Comparison of ENCODE assay signal across 1 cellular context in genomic region chr1:147669475-147670318, GRCh38.
TF ChIP-seq lines count a peak whose summit lies in the region.

No MANE protein-coding gene starts in this region.

TF ChIP-seq in HepG2, 621 proteins besides CTCF, POLR2A, EP300 and RAD21 (continued from another document and continues in another):
- TF ChIP-seq BRF2 (CRISPR knock-in tag; IDR thresholded peaks at IDR 0.05) = 0 out of 2 replicates have a peak, but pooled peaks have one; percentile 55
- TF ChIP-seq ZNF44 (CRISPR knock-in tag; IDR thresholded peaks at IDR 0.05) = 0 out of 2 replicates have a peak, but pooled peaks have one; percentile 75
- TF ChIP-seq SNAPC5 (CRISPR knock-in tag; IDR thresholded peaks at IDR 0.05; ENCODE audit: borderline replicate concordance) = no peak
- TF ChIP-seq RFXAP (CRISPR knock-in tag; IDR thresholded peaks at IDR 0.05; ENCODE audit: borderline replicate concordance) = no peak
- TF ChIP-seq ZBTB26 (CRISPR knock-in tag; IDR thresholded peaks at IDR 0.05; ENCODE audit: borderline replicate concordance) = no peak; the same call in 1 of the 2 replicates
- no peak for TF ChIP-seq MEIS2 (CRISPR knock-in tag; IDR thresholded peaks at IDR 0.05)
- peak; percentile 44; the same call in 1 of the 2 replicates for TF ChIP-seq TAF1 (CRISPR knock-in tag; IDR thresholded peaks at IDR 0.05)
- no peak; the same call in 1 of the 2 replicates for TF ChIP-seq HINFP (CRISPR knock-in tag; IDR thresholded peaks at IDR 0.05; ENCODE audit: low read depth)
- TF ChIP-seq ZNF556 (CRISPR knock-in tag; IDR thresholded peaks at IDR 0.05; ENCODE audit: borderline replicate concordance) = peak; percentile 59; the same call in 1 of the 2 replicates
- TF ChIP-seq RORA (CRISPR knock-in tag; IDR thresholded peaks at IDR 0.05) = no peak
- no peak for TF ChIP-seq CBX5 (CRISPR knock-in tag; IDR thresholded peaks at IDR 0.05; ENCODE audit: borderline replicate concordance)
- no peak for TF ChIP-seq ZFAT (CRISPR knock-in tag; conservative IDR thresholded peaks at IDR 0.05)
- TF ChIP-seq FLYWCH1 (CRISPR knock-in tag; IDR thresholded peaks at IDR 0.05) = no peak
- TF ChIP-seq TIGD3 (CRISPR knock-in tag; IDR thresholded peaks at IDR 0.05; ENCODE audit: borderline replicate concordance) = peak; percentile 90; the same call in 1 of the 2 replicates
- TF ChIP-seq ZNF550 (CRISPR knock-in tag; IDR thresholded peaks at IDR 0.05; ENCODE audit: borderline replicate concordance) = 0 out of 2 replicates have a peak, but pooled peaks have one; percentile 69
- TF ChIP-seq IKZF4 (CRISPR knock-in tag; IDR thresholded peaks at IDR 0.05; ENCODE audit: borderline replicate concordance, low read depth, not compliant biosample characterization) = peak; percentile 86
- TF ChIP-seq ZNF274 (CRISPR knock-in tag; IDR thresholded peaks at IDR 0.05) = peak; percentile 55; the same call in 1 of the 2 replicates
- no peak for TF ChIP-seq HIC2 (CRISPR knock-in tag; IDR thresholded peaks at IDR 0.05; ENCODE audit: low read depth)
- TF ChIP-seq CENPX (CRISPR knock-in tag; IDR thresholded peaks at IDR 0.05) = no peak
- peak; percentile 68; the same call in 1 of the 2 replicates for TF ChIP-seq ZNF333 (CRISPR knock-in tag; IDR thresholded peaks at IDR 0.05; ENCODE audit: borderline replicate concordance)
- no peak for TF ChIP-seq ZFP62 (CRISPR knock-in tag; IDR thresholded peaks at IDR 0.05)
- 0 out of 2 replicates have a peak, but pooled peaks have one; percentile 42 for TF ChIP-seq HOXA9 (CRISPR knock-in tag; IDR thresholded peaks at IDR 0.05; ENCODE audit: borderline replicate concordance)
- TF ChIP-seq ZFYVE20 (CRISPR knock-in tag; IDR thresholded peaks at IDR 0.05; ENCODE audit: borderline replicate concordance, low read depth) = no peak
- TF ChIP-seq ZNF280B (CRISPR knock-in tag; IDR thresholded peaks at IDR 0.05; ENCODE audit: borderline replicate concordance) = 0 out of 2 replicates have a peak, but pooled peaks have one; percentile 62
- TF ChIP-seq RARG (CRISPR knock-in tag; IDR thresholded peaks at IDR 0.05; ENCODE audit: low read depth) = 0 out of 2 replicates have a peak, but pooled peaks have one; percentile 52
- TF ChIP-seq HCFC1 (IDR thresholded peaks at IDR 0.05; ENCODE audit: low read depth, low read length) = no peak
- TF ChIP-seq IRF1 (CRISPR knock-in tag; IDR thresholded peaks at IDR 0.05; ENCODE audit: low read depth) = 0 out of 2 replicates have a peak, but pooled peaks have one; percentile 76
- no peak for TF ChIP-seq ATF3 (CRISPR knock-in tag; IDR thresholded peaks at IDR 0.05)
- TF ChIP-seq KDM5B (CRISPR knock-in tag; IDR thresholded peaks at IDR 0.05; ENCODE audit: borderline replicate concordance) = peak; percentile 73; the same call in 1 of the 2 replicates
- TF ChIP-seq ZSCAN25 (CRISPR knock-in tag; IDR thresholded peaks at IDR 0.05) = no peak; the same call in 1 of the 2 replicates
- no peak for TF ChIP-seq ZNF703 (CRISPR knock-in tag; IDR thresholded peaks at IDR 0.05; ENCODE audit: borderline replicate concordance)
- no peak for TF ChIP-seq ZNF329 (CRISPR knock-in tag; IDR thresholded peaks at IDR 0.05; ENCODE audit: low read depth)
- no peak for TF ChIP-seq IRF9 (CRISPR knock-in tag; IDR thresholded peaks at IDR 0.05; ENCODE audit: borderline replicate concordance)
- TF ChIP-seq ZNF704 (CRISPR knock-in tag; IDR thresholded peaks at IDR 0.05; ENCODE audit: borderline replicate concordance) = peak; percentile 39; the same call in 1 of the 2 replicates
- TF ChIP-seq HDAC2 (CRISPR knock-in tag; IDR thresholded peaks at IDR 0.05) = no peak; the same call in 1 of the 2 replicates
- TF ChIP-seq KLF11 (CRISPR knock-in tag; IDR thresholded peaks at IDR 0.05) = peak; percentile 45; the same call in 1 of the 2 replicates
- no peak for TF ChIP-seq FOSL2 (CRISPR knock-in tag; IDR thresholded peaks at IDR 0.05)
- TF ChIP-seq PAXIP1 (CRISPR knock-in tag; conservative IDR thresholded peaks at IDR 0.05) = no peak; the same call in 1 of the 2 replicates
- TF ChIP-seq NR0B2 (CRISPR knock-in tag; IDR thresholded peaks at IDR 0.05) = 0 out of 2 replicates have a peak, but pooled peaks have one; percentile 38
- TF ChIP-seq ZNF256 (CRISPR knock-in tag; conservative IDR thresholded peaks at IDR 0.05) = no peak
- no peak for TF ChIP-seq GMEB2 (CRISPR knock-in tag; IDR thresholded peaks at IDR 0.05; ENCODE audit: low read depth)
- no peak for TF ChIP-seq CREM (IDR thresholded peaks at IDR 0.05)
- no peak for TF ChIP-seq CREM (CRISPR knock-in tag; IDR thresholded peaks at IDR 0.05)
